In genomic region chr20:36199293-36200257, GRCh38 we compare ENCODE assay signal across 1 cellular context.
TF ChIP-seq lines count a peak whose summit lies in the region.

No MANE protein-coding gene starts in this region.

TF ChIP-seq in K562, 482 proteins besides CTCF, POLR2A, EP300 and RAD21 (continued from another document):
- TF ChIP-seq ZNF398 (CRISPR knock-in tag; IDR thresholded peaks at IDR 0.05) (no peak), ZKSCAN1 (IDR thresholded peaks at IDR 0.05; ENCODE audit: low read depth, low read length) (0 out of 2 replicates have a peak, but pooled peaks have one; percentile 40), NR4A1 (CRISPR knock-in tag; IDR thresholded peaks at IDR 0.05) (no peak), NR4A1 (tag; IDR thresholded peaks at IDR 0.05) (no peak), ZKSCAN8 (CRISPR knock-in tag; IDR thresholded peaks at IDR 0.05) (no peak), MYBL2 (IDR thresholded peaks at IDR 0.05; ENCODE audit: low read depth) (no peak), MYBL2 (CRISPR knock-in tag; IDR thresholded peaks at IDR 0.05; ENCODE audit: borderline replicate concordance) (no peak), ZNF311 (CRISPR knock-in tag; IDR thresholded peaks at IDR 0.05) (no peak), FOXJ2 (tag; IDR thresholded peaks at IDR 0.05) (no peak), ARID3B (CRISPR knock-in tag; IDR thresholded peaks at IDR 0.05; ENCODE audit: borderline replicate concordance) (no peak), HIVEP1 (CRISPR knock-in tag; IDR thresholded peaks at IDR 0.05) (no peak), IRF9 (tag; IDR thresholded peaks at IDR 0.05) (no peak), OTX1 (CRISPR knock-in tag; IDR thresholded peaks at IDR 0.05) (no peak), ZNF449 (CRISPR knock-in tag; IDR thresholded peaks at IDR 0.05) (no peak), HDAC3 (IDR thresholded peaks at IDR 0.05; ENCODE audit: borderline replicate concordance, partially characterized antibody) (no peak), ZNF444 (CRISPR knock-in tag; IDR thresholded peaks at IDR 0.05) (no peak), ZNF699 (CRISPR knock-in tag; IDR thresholded peaks at IDR 0.05; ENCODE audit: insufficient replicate concordance) (no peak), ZBTB33 (CRISPR knock-in tag; IDR thresholded peaks at IDR 0.05) (no peak), REST (CRISPR knock-in tag; IDR thresholded peaks at IDR 0.05; ENCODE audit: low read depth) (no peak), GMEB1 (CRISPR knock-in tag; IDR thresholded peaks at IDR 0.05) (no peak), USF1 (CRISPR knock-in tag; IDR thresholded peaks at IDR 0.05) (no peak), STAG1 (CRISPR knock-in tag; IDR thresholded peaks at IDR 0.05; ENCODE audit: borderline replicate concordance) (peak; percentile 88), ARHGAP35 (IDR thresholded peaks at IDR 0.05; ENCODE audit: partially characterized antibody) (no peak)
